ENCODE assay signal across 8 cellular contexts in the genomic region with DNA sequence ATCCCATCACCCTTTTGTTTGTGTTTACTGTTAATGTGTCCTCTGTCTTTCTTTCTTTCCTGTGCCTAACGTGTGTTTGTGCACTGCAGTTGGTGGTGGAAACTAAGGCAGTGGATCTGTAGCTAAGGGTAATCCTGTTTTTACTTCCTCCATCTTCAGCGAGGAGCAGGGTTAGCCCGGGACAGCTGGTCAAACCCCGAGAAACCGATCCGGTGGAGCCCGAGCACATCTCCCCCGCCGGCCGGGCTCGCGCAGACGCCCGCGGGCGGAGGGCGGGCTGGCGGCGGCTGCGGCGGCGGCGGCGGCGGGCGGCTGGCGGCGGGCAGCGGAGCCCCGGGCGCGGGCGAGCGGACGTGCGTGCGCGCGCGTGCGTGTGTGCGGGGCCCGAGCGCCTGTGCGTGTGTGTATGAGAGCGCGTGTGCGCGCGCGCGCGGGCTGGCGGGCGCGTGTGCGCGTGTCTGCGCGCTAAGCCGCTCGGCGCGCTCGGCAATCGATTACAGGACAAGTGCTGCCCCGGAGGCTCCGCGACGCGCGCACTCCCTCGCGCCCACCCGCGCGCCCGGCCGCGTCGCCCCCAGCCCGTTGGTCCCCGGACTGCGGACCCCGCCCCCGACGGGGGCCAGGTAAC. TPM values are rescaled to one million over a fixed set of nuclear protein-coding genes. Genes with fewer than 3 reads are reported as not detected.
DNase-seq lines count a peak whose midpoint lies in the region; ATAC-seq and TF ChIP-seq lines count a peak whose summit lies in the region.

A gene (minus strand): TSS at position 176 of the 628 bp plus-strand sequence. CDS start 2,983 bp downstream, outside the sequence.

- H3K9me3 Mint-ChIP-seq in activated CD4-positive, alpha-beta T cell treated with anti-CD3 and anti-CD28 coated beads, Interleukin-2, amount 10 ng/mL, durations not matched to agents 7 days and 5 days, result no peaks in the 10 kb centered on the region

- CTCF ChIA-PET in activated CD4-positive, alpha-beta T cell treated with anti-CD3 and anti-CD28 coated beads, Interleukin-2, amount 10 ng/mL, durations not matched to agents 7 days and 5 days (lab: Charles Lee), result interaction anchor here (0.6 kb wide), 1 partner anchor 19 kb away, joined by 3 read pairs; no protein-coding TSS in a partner anchor

- no peak for TF ChIP-seq POLR2A in lower leg skin (IDR thresholded peaks at IDR 0.05)

- DNase-seq in AML-193 (lab: John Stamatoyannopoulos, UW), result peak; percentile 80 to 82
- DNase-seq in NCI-H446 treated with DMSO at 0.1 percent for 48 hours (lab: John Stamatoyannopoulos, UW), result peak; percentile 86
- DNase-seq in activated CD4-positive, alpha-beta T cell treated with anti-CD3 and anti-CD28 coated beads, Interleukin-2, amount 10 ng/mL, durations not matched to agents 7 days and 5 days, result peak; percentile 67
- DNase-seq in dermis microvascular lymphatic vessel endothelial cell (ENCODE audit: low read depth in 2 of 2), result peak; percentile 82 to 89
- peak; percentile 76 to 92 for DNase-seq in lower leg skin (ENCODE audit: low spot score in 2 of 2)
- DNase-seq in stimulated activated CD4-positive, alpha-beta T cell treated with anti-CD3 and anti-CD28 coated beads, Interleukin-4, amount 100 ng/mL, for 24 hours, result peak; percentile 55

- H3K4me3 Mint-ChIP-seq in activated CD4-positive, alpha-beta T cell treated with anti-CD3 and anti-CD28 coated beads, Interleukin-2, amount 10 ng/mL, durations not matched to agents 7 days and 5 days, result peak within 1 kb of the TSS; percentile 88

- H3K4me3 ChIP-seq in lower leg skin (ENCODE audit: low read depth, poor library complexity, severe bottlenecking), result peak within 1 kb of the TSS; percentile 58

- peak; percentile 45 for ATAC-seq in GM19043 (IDR thresholded peaks at IDR 0.05; ENCODE audit: low read depth, unreplicated experiment)
- peak; percentile 68 for ATAC-seq in HG03342 (IDR thresholded peaks at IDR 0.05; ENCODE audit: unreplicated experiment)

- no peaks in the 10 kb centered on the region for H3K36me3 Mint-ChIP-seq in activated CD4-positive, alpha-beta T cell treated with anti-CD3 and anti-CD28 coated beads, Interleukin-2, amount 10 ng/mL, durations not matched to agents 7 days and 5 days (ENCODE audit: low read depth)

- H3K27ac Mint-ChIP-seq in activated CD4-positive, alpha-beta T cell treated with anti-CD3 and anti-CD28 coated beads, Interleukin-2, amount 10 ng/mL, durations not matched to agents 7 days and 5 days, result peak within 1 kb of the TSS; percentile 89

- peaks cover 40% of the 10 kb centered on the region for H3K4me1 Mint-ChIP-seq in activated CD4-positive, alpha-beta T cell treated with anti-CD3 and anti-CD28 coated beads, Interleukin-2, amount 10 ng/mL, durations not matched to agents 7 days and 5 days

- peaks cover 50% of the 10 kb centered on the region for H3K27me3 Mint-ChIP-seq in activated CD4-positive, alpha-beta T cell treated with anti-CD3 and anti-CD28 coated beads, Interleukin-2, amount 10 ng/mL, durations not matched to agents 7 days and 5 days

- WGBS in lower leg skin, 2 donors, result 0% methylated on average over 17 to 48 of the region's 87 CpGs

- TF ChIP-seq CTCF in lower leg skin (IDR thresholded peaks at IDR 0.05), result peak in 1 of 3 donors; percentile 6

- POLR2A ChIA-PET in activated CD4-positive, alpha-beta T cell treated with anti-CD3 and anti-CD28 coated beads, Interleukin-2, amount 10 ng/mL, durations not matched to agents 7 days and 5 days (lab: Charles Lee), result interaction anchor here (0.5 kb wide), 1 partner anchor 65 kb away, joined by 3 read pairs; no protein-coding TSS in a partner anchor

- intact Hi-C loops in lower leg skin (cut with DNase I; ENCODE audit: low total_unique reads), result loop anchor here (10.0 kb wide), 1 partner anchor 467 kb away; no protein-coding TSS in a partner anchor

RNA-seq across cellular contexts. Expression of the gene that starts here (rescaled TPM):
- total RNA-seq in activated CD4-positive, alpha-beta T cell treated with anti-CD3 and anti-CD28 coated beads, Interleukin-2, amount 10 ng/mL, durations not matched to agents 7 days and 5 days, result 1 to 10 TPM; 5.1 TPM
- total RNA-seq in dermis microvascular lymphatic vessel endothelial cell (0.51 and 1.3 TPM in 2 replicates), lower leg skin (10 to 100 TPM; 37.4 to 69.3 (median 42.7) TPM)

Comparison
In these comparisons a context has a peak if more than half of its experiments do, and no peak if none do; other contexts are left out.
1. Peak in every context shown above with its lines: DNase-seq, ATAC-seq and H3K4me3 ChIP-seq.
2. RNA of the gene that starts here (total RNA-seq): 37.4 to 69.3 TPM in lower leg skin; 5.1 TPM in activated CD4-positive, alpha-beta T cell treated with anti-CD3 and anti-CD28 coated beads, Interleukin-2, amount 10 ng/mL, durations not matched to agents 7 days and 5 days and 0.51 to 1.3 TPM in dermis microvascular lymphatic vessel endothelial cell; every median in the first group is over 4 times any median in the second.